9 cellular contexts compared by ENCODE assay signal in genomic region chr18:60413944-60414547, GRCh38. TPM values are rescaled to one million over a fixed set of nuclear protein-coding genes. Genes with fewer than 3 reads are reported as not detected.
DNase-seq lines count a peak whose midpoint lies in the region; ATAC-seq, FAIRE-seq and TF ChIP-seq lines count a peak whose summit lies in the region.
"Had no signal": no experiment of that assay in that cellular context is flagged by ENCODE, and none has a peak within 500 bp of the region (broad histone marks: within the 10 kb centered on the region; RNA-seq: fewer than 3 reads in every experiment).

No MANE protein-coding gene starts in this region.

- DNase-seq in MCF 10A (ENCODE audit: unreplicated experiment) (peak; percentile 20), breast epithelium (ENCODE audit: low spot score in 2 of 2) (no peak), HT-29 (ENCODE audit: low spot score) (peak; percentile 25), endodermal cell (peak; percentile 79), kidney (no peak), stomach (no peak)
- no peak for DNase-seq in effector CD4-positive, alpha-beta T cell

- TF ChIP-seq CTCF in MCF 10A (IDR thresholded peaks at IDR 0.05; ENCODE audit: unreplicated experiment) (peak; percentile 51), breast epithelium (IDR thresholded peaks at IDR 0.05) (no peak), endodermal cell (conservative IDR thresholded peaks at IDR 0.05) (peak; percentile 83), kidney (IDR thresholded peaks at IDR 0.05; ENCODE audit: borderline replicate concordance, extremely low read depth, insufficient read depth) (no peak), stomach (IDR thresholded peaks at IDR 0.05) (no peak)

- H3K27ac ChIP-seq in breast epithelium (no peak overlapping the region), endodermal cell (ENCODE audit: low read depth, low read length) (no peak overlapping the region), kidney (ENCODE audit: low read depth in 2 of 2, low read length in 2 of 2) (no peak overlapping the region), stomach (no peak overlapping the region)

- H3K4me3 Mint-ChIP-seq in MCF 10A (ENCODE audit: unreplicated experiment), result no peak overlapping the region
- no peak overlapping the region for H3K4me3 Mint-ChIP-seq in endodermal cell

- no peak for FAIRE-seq in kidney (lab: Jason Lieb, UNC)

- no peak for TF ChIP-seq EP300 in stomach (IDR thresholded peaks at IDR 0.05)

- H3K36me3 Mint-ChIP-seq in MCF 10A (ENCODE audit: insufficient read depth, unreplicated experiment) (no peaks in the 10 kb centered on the region), endodermal cell (ENCODE audit: low read depth) (no peaks in the 10 kb centered on the region)

- no peak overlapping the region for H3K27ac Mint-ChIP-seq in MCF 10A (ENCODE audit: low read depth, unreplicated experiment)
- H3K27ac Mint-ChIP-seq in endodermal cell, result no peak overlapping the region

- ATAC-seq in GM18519 (IDR thresholded peaks at IDR 0.05; ENCODE audit: low FRiP score, unreplicated experiment), result no peak

- POLR2A ChIA-PET in MCF 10A (lab: Yijun Ruan, JAX), result interaction anchor here (0.5 kb wide), 1 partner anchor 449 kb away, joined by 3 read pairs; no protein-coding TSS in a partner anchor

- TF ChIP-seq POLR2A in breast epithelium (IDR thresholded peaks at IDR 0.05) (no peak), stomach (IDR thresholded peaks at IDR 0.05) (no peak)

- H3K9me3 ChIP-seq in breast epithelium (no peaks in the 10 kb centered on the region), endodermal cell (ENCODE audit: control insufficient read depth, low read length) (no peaks in the 10 kb centered on the region), kidney (ENCODE audit: control insufficient read depth in 1 of 2, low read length in 2 of 2) (no peaks in the 10 kb centered on the region), stomach (no peaks in the 10 kb centered on the region)

- H3K4me1 ChIP-seq in breast epithelium (no peaks in the 10 kb centered on the region), endodermal cell (ENCODE audit: control insufficient read depth, insufficient read depth, low read length) (no peaks in the 10 kb centered on the region), kidney (ENCODE audit: control insufficient read depth in 1 of 2, insufficient read depth in 1 of 2, low read depth in 1 of 2, low read length in 2 of 2) (no peaks in the 10 kb centered on the region), stomach (no peaks in the 10 kb centered on the region)

- H3K9me3 Mint-ChIP-seq in MCF 10A (ENCODE audit: unreplicated experiment) (no peaks in the 10 kb centered on the region), endodermal cell (no peaks in the 10 kb centered on the region)

- no TSS peak for BruUV-seq in MCF 10A (replicated peaks; lab: Mats Ljungman, UMichigan)

- H3K4me3 ChIP-seq in breast epithelium (no peak overlapping the region), endodermal cell (ENCODE audit: low read length) (no peak overlapping the region), kidney (ENCODE audit: low read length in 2 of 2) (no peak overlapping the region), stomach (no peak overlapping the region)

- H3K4me1 Mint-ChIP-seq in MCF 10A (ENCODE audit: insufficient read depth, unreplicated experiment) (no peaks in the 10 kb centered on the region), endodermal cell (no peaks in the 10 kb centered on the region)

- WGBS in endodermal cell (ENCODE audit: insufficient coverage in 1 of 2, insufficient read length in 1 of 2), 2 experiments, result 88 to 100% methylated on average over 1 to 2 of the region's 3 CpGs
- 80 to 93% (median 83%) methylated on average over 3 of the region's 3 CpGs for WGBS in stomach, 5 donors

- H3K27me3 ChIP-seq in breast epithelium (no peaks in the 10 kb centered on the region), endodermal cell (ENCODE audit: control insufficient read depth, insufficient read depth, low read length, poor library complexity, severe bottlenecking) (no peaks in the 10 kb centered on the region), stomach (no peaks in the 10 kb centered on the region)

- CTCF ChIA-PET in MCF 10A (lab: Yijun Ruan, JAX), result interaction anchor here (0.6 to 2.3 kb wide), 18 partner anchors 11 to 1135 kb away, joined by 3 to 24 read pairs (median 4); partner anchors contain the start of gene PMAIP1

- intact Hi-C loops in MCF 10A (cut with micrococcal nuclease), result loop anchor here (1.0 to 2.0 kb wide), 2 partner anchors 418 to 425 kb away; no protein-coding TSS in a partner anchor
- intact Hi-C loops in breast epithelium (cut with DNase I; ENCODE audit: low total_unique reads), result no loop called here
- intact Hi-C loops in kidney (cut with DNase I), result no loop called here
- intact Hi-C loops in stomach (cut with DNase I; ENCODE audit: low total_unique reads), result no loop called here

- H3K36me3 ChIP-seq in breast epithelium, result no peaks in the 10 kb centered on the region
- H3K36me3 ChIP-seq in endodermal cell (ENCODE audit: control insufficient read depth, insufficient read depth, low read length), result no peaks in the 10 kb centered on the region
- H3K36me3 ChIP-seq in kidney (ENCODE audit: control insufficient read depth in 1 of 2, insufficient read depth in 2 of 2, low read length in 2 of 2), result no peaks in the 10 kb centered on the region
- H3K36me3 ChIP-seq in stomach, result no peaks in the 10 kb centered on the region

- H3K9ac ChIP-seq in endodermal cell (ENCODE audit: extremely low read depth, low read length, poor library complexity, severe bottlenecking) (no peak overlapping the region), kidney (ENCODE audit: low read length in 2 of 2) (no peak overlapping the region)

- H3K27me3 Mint-ChIP-seq in MCF 10A (ENCODE audit: insufficient read depth, unreplicated experiment), result peaks cover 74% of the 10 kb centered on the region
- H3K27me3 Mint-ChIP-seq in endodermal cell (ENCODE audit: insufficient read depth), result no peaks in the 10 kb centered on the region

RNA-seq across cellular contexts. Expression of gene MC4R, which starts 41.5 kb away (rescaled TPM):
- total RNA-seq in MCF 10A (2022) (not detected in 2 replicates), breast epithelium (not detected), endodermal cell (not detected), kidney (0.19 TPM), stomach (under 1 TPM in 1 of 5 donors, not detected in 4; 0.73 TPM)
- not detected in 2 replicates for total RNA-seq in HT-29 (2014; rRNA removed; shearing (Covaris generic))
- 0.39 TPM for polyA plus RNA-seq in endodermal cell (2013, experiment 1 of 2)
- polyA plus RNA-seq in endodermal cell (2013, experiment 2 of 2), result 0.37 TPM
- polyA plus RNA-seq in kidney (ENCODE audit: insufficient read depth, low read depth, low replicate concordance) (not detected), stomach (not detected)
- total RNA-seq: cardiac septum had no signal

Comparison
In these comparisons a context has a peak if more than half of its experiments do, and no peak if none do; other contexts are left out.
1. DNase-seq: peak in MCF 10A (single experiment), HT-29 (single experiment) and endodermal cell (single experiment); none in breast epithelium (0 of 2), effector CD4-positive, alpha-beta T cell (single experiment), kidney (single experiment) and stomach (single experiment).
2. CTCF ChIP-seq: peak in MCF 10A (single experiment) and endodermal cell (single experiment); none in breast epithelium (0 of 3), kidney (single experiment) and stomach (0 of 7).